1 cellular context compared by ENCODE assay signal in the genomic region with DNA sequence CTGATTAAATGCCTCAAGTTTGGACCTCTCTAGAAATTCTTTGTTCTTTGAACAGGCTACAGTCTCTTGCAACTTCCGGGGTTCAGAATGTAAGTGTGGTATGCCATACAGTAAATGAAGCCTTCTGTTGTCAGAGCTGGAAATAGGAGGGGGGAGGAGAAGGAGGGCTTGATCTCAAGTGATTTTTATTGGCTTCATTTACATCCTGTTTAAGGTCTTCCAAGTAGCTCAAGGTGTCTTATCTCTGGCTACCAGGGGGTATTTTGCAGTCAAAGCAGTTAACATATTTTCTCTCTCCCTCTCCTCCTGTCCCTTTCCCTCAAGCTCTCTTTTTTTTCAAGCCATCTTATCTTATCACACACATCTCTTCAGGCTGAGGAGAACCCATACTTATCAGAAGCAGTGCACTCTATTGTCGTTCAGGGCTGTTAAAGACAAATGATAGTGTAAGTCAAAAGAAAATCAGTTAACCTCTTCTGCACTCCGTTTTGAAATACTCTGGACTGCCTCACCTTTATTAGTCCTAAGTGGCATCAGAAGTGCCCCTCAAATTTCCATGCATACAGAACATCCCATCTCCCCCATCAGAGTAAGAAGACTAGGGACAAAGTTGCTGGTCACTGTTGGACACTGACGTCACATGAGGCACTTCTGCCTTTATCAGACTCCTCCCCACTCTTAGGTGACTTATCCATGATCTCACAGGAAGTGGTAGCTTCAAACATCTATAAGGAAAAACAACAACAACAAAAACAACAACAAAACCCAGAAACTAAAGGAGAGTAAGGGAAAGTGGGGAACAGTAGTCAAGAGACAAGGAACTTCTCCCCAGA.
A peak's percentile ranks its signal among the peaks of the same experiment; 100 is the strongest.
TF ChIP-seq lines count a peak whose summit lies in the region.

No MANE protein-coding gene starts in this region.

TF ChIP-seq in HepG2, 621 proteins besides CTCF, POLR2A, EP300 and RAD21:
- TF ChIP-seq CREB1 (IDR thresholded peaks at IDR 0.05) (peak; percentile 88), CREB1 (CRISPR knock-in tag; IDR thresholded peaks at IDR 0.05) (no peak), YEATS2 (CRISPR knock-in tag; IDR thresholded peaks at IDR 0.05; ENCODE audit: borderline replicate concordance) (no peak), ATF7 (IDR thresholded peaks at IDR 0.05) (0 out of 2 replicates have a peak, but pooled peaks have one; percentile 14), ATF7 (CRISPR knock-in tag; IDR thresholded peaks at IDR 0.05) (no peak)
- TF ChIP-seq, protein P1, sequence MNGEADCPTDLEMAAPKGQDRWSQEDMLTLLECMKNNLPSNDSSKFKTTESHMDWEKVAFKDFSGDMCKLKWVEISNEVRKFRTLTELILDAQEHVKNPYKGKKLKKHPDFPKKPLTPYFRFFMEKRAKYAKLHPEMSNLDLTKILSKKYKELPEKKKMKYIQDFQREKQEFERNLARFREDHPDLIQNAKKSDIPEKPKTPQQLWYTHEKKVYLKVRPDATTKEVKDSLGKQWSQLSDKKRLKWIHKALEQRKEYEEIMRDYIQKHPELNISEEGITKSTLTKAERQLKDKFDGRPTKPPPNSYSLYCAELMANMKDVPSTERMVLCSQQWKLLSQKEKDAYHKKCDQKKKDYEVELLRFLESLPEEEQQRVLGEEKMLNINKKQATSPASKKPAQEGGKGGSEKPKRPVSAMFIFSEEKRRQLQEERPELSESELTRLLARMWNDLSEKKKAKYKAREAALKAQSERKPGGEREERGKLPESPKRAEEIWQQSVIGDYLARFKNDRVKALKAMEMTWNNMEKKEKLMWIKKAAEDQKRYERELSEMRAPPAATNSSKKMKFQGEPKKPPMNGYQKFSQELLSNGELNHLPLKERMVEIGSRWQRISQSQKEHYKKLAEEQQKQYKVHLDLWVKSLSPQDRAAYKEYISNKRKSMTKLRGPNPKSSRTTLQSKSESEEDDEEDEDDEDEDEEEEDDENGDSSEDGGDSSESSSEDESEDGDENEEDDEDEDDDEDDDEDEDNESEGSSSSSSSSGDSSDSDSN (CRISPR knock-in tag; IDR thresholded peaks at IDR 0.05): no peak
